ENCODE assay signal across 12 cellular contexts in the genomic region with DNA sequence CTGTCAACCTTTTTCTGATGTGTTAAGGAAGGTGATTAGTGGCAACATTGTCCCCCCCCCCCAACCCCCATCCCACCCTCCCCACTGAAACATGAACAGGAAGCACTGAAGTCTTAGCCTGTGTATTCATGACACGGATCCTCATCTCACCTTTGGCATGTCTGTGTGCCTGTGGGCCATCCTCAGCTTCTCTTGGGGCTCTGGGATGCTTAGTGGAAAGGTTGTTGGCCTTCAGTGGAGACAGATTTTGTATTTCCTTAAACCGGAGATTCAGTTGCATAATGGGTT.
DNase-seq lines count a peak whose midpoint lies in the region; ATAC-seq and TF ChIP-seq lines count a peak whose summit lies in the region.
"Had no signal": no experiment of that assay in that cellular context is flagged by ENCODE, and none has a peak within 500 bp of the region (broad histone marks: within the 10 kb centered on the region; RNA-seq: fewer than 3 reads in every experiment).

No MANE protein-coding gene starts in this region.

- peaks cover 50 to 78% (median 68%) of the 10 kb centered on the region in 11 experiments for H3K36me3 ChIP-seq in BLaER1 treated with 17β-estradiol and CSF1 and Interleukin-3, amounts not matched to agents 10 nM and 100 nM
- peaks cover 9% of the 10 kb centered on the region for H3K36me3 ChIP-seq in neutrophil

- peaks cover 12 to 16% of the 10 kb centered on the region in 2 donors for H3K4me1 Mint-ChIP-seq in effector memory CD8-positive, alpha-beta T cell (ENCODE audit: low read depth in 2 of 2)

- H3K9me3 ChIP-seq in BLaER1 treated with 17β-estradiol and CSF1 and Interleukin-3, amounts not matched to agents 10 nM and 100 nM (replicated peaks in 1 of 11), result no peaks in the 10 kb centered on the region
- H3K9me3 ChIP-seq in neutrophil, result no peaks in the 10 kb centered on the region
- H3K9me3 ChIP-seq: tibial nerve had no signal

- H4K20me1 ChIP-seq in BLaER1 treated with 17β-estradiol and CSF1 and Interleukin-3, amounts not matched to agents 10 nM and 100 nM, result peaks cover 0 to 6% (median 0%) of the 10 kb centered on the region in 11 experiments; a peak in 4 of 22 replicates

- peaks cover 20 to 96% (median 35%) of the 10 kb centered on the region in 10 experiments for H3K4me1 ChIP-seq in BLaER1 treated with 17β-estradiol and CSF1 and Interleukin-3, amounts not matched to agents 10 nM and 100 nM
- H3K4me1 ChIP-seq in neutrophil (ENCODE audit: control insufficient read depth in 1 of 2, insufficient read depth in 1 of 2, low read depth in 1 of 2, low read length in 1 of 2), result peaks cover 22 to 30% of the 10 kb centered on the region in 2 experiments

- peaks cover 16% of the 10 kb centered on the region for H3K36me3 Mint-ChIP-seq in effector memory CD8-positive, alpha-beta T cell (ENCODE audit: insufficient read depth)

- peak overlapping the region; percentile 32 to 51 for H3K27ac Mint-ChIP-seq in effector memory CD8-positive, alpha-beta T cell

- H3K27ac ChIP-seq in BLaER1 treated with 17β-estradiol and CSF1 and Interleukin-3, amounts not matched to agents 10 nM and 100 nM, result peak overlapping the region; percentile 51 to 89 (median 81)
- H3K27ac ChIP-seq in neutrophil, result peak overlapping the region; percentile 90
- H3K27ac ChIP-seq: tibial nerve had no signal

- no peak for ATAC-seq in effector memory CD8-positive, alpha-beta T cell (replicated peaks)
- ATAC-seq in HG02588 (IDR thresholded peaks at IDR 0.05; ENCODE audit: unreplicated experiment), result no peak
- ATAC-seq in HG03342 (IDR thresholded peaks at IDR 0.05; ENCODE audit: unreplicated experiment), result no peak

- no peak overlapping the region for H3K4me3 Mint-ChIP-seq in effector memory CD8-positive, alpha-beta T cell
- H3K4me3 Mint-ChIP-seq: activated CD4-positive, alpha-beta T cell treated with anti-CD3 and anti-CD28 coated beads for 36 hours had no signal

- no peaks in the 10 kb centered on the region for H3K27me3 ChIP-seq in BLaER1 treated with 17β-estradiol and CSF1 and Interleukin-3, amounts not matched to agents 10 nM and 100 nM
- no peaks in the 10 kb centered on the region for H3K27me3 ChIP-seq in neutrophil
- H3K27me3 ChIP-seq: tibial nerve had no signal

- H3K9ac ChIP-seq in BLaER1 treated with 17β-estradiol and CSF1 and Interleukin-3, amounts not matched to agents 10 nM and 100 nM, result peak overlapping the region in 10 of 11 experiments; percentile 30 to 80 (median 62); a peak in 16 of 22 replicates

- TF ChIP-seq CTCF in LNCaP clone FGC (IDR thresholded peaks at IDR 0.05; ENCODE audit: control insufficient read depth, extremely low read depth, insufficient read depth) (no peak), neutrophil (IDR thresholded peaks at IDR 0.05) (no peak)

- peak overlapping the region; percentile 59 to 95 (median 86) for H3K4me2 ChIP-seq in BLaER1 treated with 17β-estradiol and CSF1 and Interleukin-3, amounts not matched to agents 10 nM and 100 nM

- no peaks in the 10 kb centered on the region for H3K27me3 Mint-ChIP-seq in effector memory CD8-positive, alpha-beta T cell
- H3K27me3 Mint-ChIP-seq: activated CD4-positive, alpha-beta T cell treated with anti-CD3 and anti-CD28 coated beads for 36 hours had no signal

- no peaks in the 10 kb centered on the region for H3K9me3 Mint-ChIP-seq in effector memory CD8-positive, alpha-beta T cell

- DNase-seq in LNCaP clone FGC (ENCODE audit: low read depth), result no peak
- no peak for DNase-seq in effector memory CD8-positive, alpha-beta T cell
- no peak for DNase-seq in superior temporal gyrus (ENCODE audit: extremely low spot score)
- DNase-seq in NCI-H128 (lab: John Stamatoyannopoulos, UW; ENCODE audit: unreplicated experiment), result no peak
- DNase-seq: NCI-H1417 treated with DMSO at 0.1 percent for 48 hours, NCI-H446 treated with DMSO at 0.1 percent for 48 hours had no signal

- H3K4me3 ChIP-seq in BLaER1 treated with 17β-estradiol and CSF1 and Interleukin-3, amounts not matched to agents 10 nM and 100 nM, result peak overlapping the region in 6 of 10 experiments; percentile 15 to 46 (median 29); a peak in 5 of 20 replicates
- H3K4me3 ChIP-seq in LNCaP clone FGC (ENCODE audit: low read depth, low read length) (peak overlapping the region; percentile 16; the same call in 1 of the 2 replicates), neutrophil (ENCODE audit: low read depth in 1 of 2, low read length in 1 of 2) (peak overlapping the region; percentile 37 to 49)
- H3K4me3 ChIP-seq: tibial nerve had no signal
